Comparison of ENCODE assay signal across 2 cellular contexts in genomic region chr19:11377237-11377636, GRCh38.
A peak's percentile ranks its signal among the peaks of the same experiment; 100 is the strongest.
TF ChIP-seq lines count a peak whose summit lies in the region.

No MANE protein-coding gene starts in this region.

TF ChIP-seq in SK-N-SH, 30 proteins besides CTCF, POLR2A, EP300 and RAD21 (continued from another document):
- TF ChIP-seq REST (IDR thresholded peaks at IDR 0.05; ENCODE audit: low read depth, low read length) (no peak), MXI1 (IDR thresholded peaks at IDR 0.05; ENCODE audit: low read depth, low read length) (no peak), FOXJ3 (CRISPR knock-in tag; IDR thresholded peaks at IDR 0.05) (no peak), GATA2 (CRISPR knock-in tag; IDR thresholded peaks at IDR 0.05) (no peak), TAF1 (IDR thresholded peaks at IDR 0.05; ENCODE audit: borderline replicate concordance, low read depth, low read length) (no peak), RCOR1 (IDR thresholded peaks at IDR 0.05; ENCODE audit: low read length) (no peak), FOSL2 (IDR thresholded peaks at IDR 0.05; ENCODE audit: borderline replicate concordance, low read depth) (peak; percentile 72), JUND (IDR thresholded peaks at IDR 0.05) (0 out of 2 replicates have a peak, but pooled peaks have one; percentile 66), NRF1 (IDR thresholded peaks at IDR 0.05; ENCODE audit: low read depth, low read length) (no peak), FOXM1 (IDR thresholded peaks at IDR 0.05; ENCODE audit: low read depth) (no peak), RFX5 (IDR thresholded peaks at IDR 0.05; ENCODE audit: low read length) (no peak), CHD2 (IDR thresholded peaks at IDR 0.05; ENCODE audit: low read length, partially characterized antibody) (no peak), NFIC (IDR thresholded peaks at IDR 0.05; ENCODE audit: borderline replicate concordance) (peak; percentile 75), PBX3 (IDR thresholded peaks at IDR 0.05) (peak; percentile 45), MEF2A (IDR thresholded peaks at IDR 0.05; ENCODE audit: borderline replicate concordance, low read depth) (no peak), TEAD4 (IDR thresholded peaks at IDR 0.05; ENCODE audit: borderline replicate concordance, insufficient read depth) (no peak), MAX (IDR thresholded peaks at IDR 0.05; ENCODE audit: low read depth) (no peak), TCF12 (IDR thresholded peaks at IDR 0.05) (no peak), RXRA (IDR thresholded peaks at IDR 0.05; ENCODE audit: borderline replicate concordance, low read depth) (no peak), USF2 (IDR thresholded peaks at IDR 0.05; ENCODE audit: borderline replicate concordance, low read depth, low read length) (peak; percentile 63), GABPA (IDR thresholded peaks at IDR 0.05; ENCODE audit: low read depth) (no peak)
- TF ChIP-seq, protein P1, sequence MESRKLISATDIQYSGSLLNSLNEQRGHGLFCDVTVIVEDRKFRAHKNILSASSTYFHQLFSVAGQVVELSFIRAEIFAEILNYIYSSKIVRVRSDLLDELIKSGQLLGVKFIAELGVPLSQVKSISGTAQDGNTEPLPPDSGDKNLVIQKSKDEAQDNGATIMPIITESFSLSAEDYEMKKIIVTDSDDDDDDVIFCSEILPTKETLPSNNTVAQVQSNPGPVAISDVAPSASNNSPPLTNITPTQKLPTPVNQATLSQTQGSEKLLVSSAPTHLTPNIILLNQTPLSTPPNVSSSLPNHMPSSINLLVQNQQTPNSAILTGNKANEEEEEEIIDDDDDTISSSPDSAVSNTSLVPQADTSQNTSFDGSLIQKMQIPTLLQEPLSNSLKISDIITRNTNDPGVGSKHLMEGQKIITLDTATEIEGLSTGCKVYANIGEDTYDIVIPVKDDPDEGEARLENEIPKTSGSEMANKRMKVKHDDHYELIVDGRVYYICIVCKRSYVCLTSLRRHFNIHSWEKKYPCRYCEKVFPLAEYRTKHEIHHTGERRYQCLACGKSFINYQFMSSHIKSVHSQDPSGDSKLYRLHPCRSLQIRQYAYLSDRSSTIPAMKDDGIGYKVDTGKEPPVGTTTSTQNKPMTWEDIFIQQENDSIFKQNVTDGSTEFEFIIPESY (IDR thresholded peaks at IDR 0.05; ENCODE audit: borderline replicate concordance, low read depth): no peak
- TF ChIP-seq, protein P2, sequence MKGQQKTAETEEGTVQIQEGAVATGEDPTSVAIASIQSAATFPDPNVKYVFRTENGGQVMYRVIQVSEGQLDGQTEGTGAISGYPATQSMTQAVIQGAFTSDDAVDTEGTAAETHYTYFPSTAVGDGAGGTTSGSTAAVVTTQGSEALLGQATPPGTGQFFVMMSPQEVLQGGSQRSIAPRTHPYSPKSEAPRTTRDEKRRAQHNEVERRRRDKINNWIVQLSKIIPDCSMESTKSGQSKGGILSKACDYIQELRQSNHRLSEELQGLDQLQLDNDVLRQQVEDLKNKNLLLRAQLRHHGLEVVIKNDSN (IDR thresholded peaks at IDR 0.05; ENCODE audit: borderline replicate concordance, low read depth): peak; percentile 90

TF ChIP-seq in SK-N-SH treated with all-trans-retinoic acid at 6 μM for 48 hours, 23 proteins besides CTCF, POLR2A, EP300 and RAD21 (continued from another document):
- no peak for TF ChIP-seq CSRNP3 (CRISPR knock-in tag; IDR thresholded peaks at IDR 0.05)
TF ChIP-seq in SK-N-SH treated with all-trans-retinoic acid at 6 μM for 48 hours: peak in this region for 0.
